ENCODE assay signal across 17 cellular contexts in the genomic region with DNA sequence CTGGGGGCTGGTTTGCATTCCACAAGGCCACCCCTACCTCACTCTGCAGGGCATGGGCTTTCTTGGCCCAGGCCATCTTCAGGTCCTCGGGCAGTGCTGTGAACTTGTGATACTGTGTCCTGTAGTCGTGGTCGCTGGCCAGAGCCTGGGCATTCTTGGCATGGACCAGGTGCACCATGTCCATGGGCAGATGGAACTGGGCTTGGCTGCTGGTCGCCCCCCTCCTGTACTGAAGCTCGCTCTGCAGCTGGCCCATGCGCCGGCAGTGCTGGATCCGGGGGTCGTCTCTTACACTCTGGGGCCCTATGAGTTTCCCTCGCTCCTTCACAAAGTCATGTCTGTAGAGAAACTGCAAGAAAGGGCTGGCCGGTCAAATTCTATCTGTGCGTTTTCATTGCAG. TPM values are rescaled to one million over a fixed set of nuclear protein-coding genes. Genes with fewer than 3 reads are reported as not detected.
DNase-seq lines count a peak whose midpoint lies in the region; ATAC-seq, FAIRE-seq and TF ChIP-seq lines count a peak whose summit lies in the region.
"Had no signal": no experiment of that assay in that cellular context is flagged by ENCODE, and none has a peak within 500 bp of the region (broad histone marks: within the 10 kb centered on the region; RNA-seq: fewer than 3 reads in every experiment).

No MANE protein-coding gene starts in this region.

- TF ChIP-seq EP300 in HepG2 (IDR thresholded peaks at IDR 0.05; ENCODE audit: low read depth in 2 of 2, low read length in 2 of 2) (no peak), HepG2 (CRISPR knock-in tag; IDR thresholded peaks at IDR 0.05; ENCODE audit: borderline replicate concordance) (no peak)

- no peaks in the 10 kb centered on the region for H3K79me2 ChIP-seq in HepG2 (ENCODE audit: insufficient read depth, low read length)

- TF ChIP-seq CTCF in bronchial epithelial cell (IDR thresholded peaks at IDR 0.05; ENCODE audit: insufficient read depth, low read length, severe bottlenecking) (no peak), left ventricle myocardium inferior (IDR thresholded peaks at IDR 0.05; ENCODE audit: borderline replicate concordance) (no peak), HepG2 (CRISPR knock-in tag; IDR thresholded peaks at IDR 0.05) (no peak)

- H2BK5ac ChIP-seq in neuronal stem cell (ENCODE audit: low read length) = no peak overlapping the region

- no peak overlapping the region for H2BK120ac ChIP-seq in neuronal stem cell (ENCODE audit: low read depth, low read length)

- H3K4me1 ChIP-seq in left ventricle myocardium inferior (peaks cover 46% of the 10 kb centered on the region), neuronal stem cell (ENCODE audit: control insufficient read depth in 2 of 2, insufficient read depth in 1 of 2, low read depth in 1 of 2, low read length in 2 of 2) (no peaks in the 10 kb centered on the region), HepG2 (ENCODE audit: insufficient read depth, low read length) (no peaks in the 10 kb centered on the region)
- H3K4me1 ChIP-seq: A549, BE2C, HAP-1 had no signal

- no peak overlapping the region for H3K4ac ChIP-seq in neuronal stem cell (ENCODE audit: low read length)

- H3K27me3 ChIP-seq in bronchial epithelial cell (ENCODE audit: control insufficient read depth, insufficient read depth, low read length) (no peaks in the 10 kb centered on the region), left ventricle myocardium inferior (ENCODE audit: low read depth) (no peaks in the 10 kb centered on the region), neuronal stem cell (ENCODE audit: control insufficient read depth in 3 of 3, insufficient read depth in 3 of 3, low read depth in 1 of 3, low read length in 3 of 3) (no peaks in the 10 kb centered on the region), HepG2 (ENCODE audit: control insufficient read depth in 1 of 2, insufficient read depth in 2 of 2, low read length in 2 of 2) (no peaks in the 10 kb centered on the region)
- H3K27me3 ChIP-seq: BE2C had no signal

- H4K8ac ChIP-seq in neuronal stem cell (ENCODE audit: low read depth, low read length) = no peak overlapping the region

- no peak overlapping the region for H3K14ac ChIP-seq in neuronal stem cell (ENCODE audit: low read length)

- no peak for ATAC-seq in HepG2
- ATAC-seq: A549 had no signal

- no peaks in the 10 kb centered on the region for H3K79me1 ChIP-seq in neuronal stem cell (ENCODE audit: low read depth, low read length)

- no peak overlapping the region for H2BK15ac ChIP-seq in neuronal stem cell (ENCODE audit: low read length)

- intact Hi-C loops in left ventricle myocardium inferior (cut with micrococcal nuclease) (no loop called here), HepG2 (cut with micrococcal nuclease; ENCODE audit: unreplicated experiment) (no loop called here)

- no peak overlapping the region for H3K9ac ChIP-seq in neuronal stem cell (ENCODE audit: low read depth, low read length, poor library complexity)
- H3K9ac ChIP-seq in HepG2 (ENCODE audit: insufficient read depth, low read depth, low read length) = no peak overlapping the region

- H2AFZ ChIP-seq in neuronal stem cell (ENCODE audit: low read length) (no peak overlapping the region), HepG2 (ENCODE audit: low read length) (no peak overlapping the region)

- no TSS peak for BruUV-seq in HepG2 (replicated peaks; lab: Mats Ljungman, UMichigan)

- H2BK12ac ChIP-seq in neuronal stem cell (ENCODE audit: low read length) = no peak overlapping the region

- FAIRE-seq in bronchial epithelial cell (lab: Jason Lieb, UNC) (peak; percentile 79), HepG2 (lab: Jason Lieb, UNC) (no peak)
- FAIRE-seq: A549, GM19239, H1 had no signal

- no peak for TF ChIP-seq RAD21 in HepG2 (CRISPR knock-in tag; IDR thresholded peaks at IDR 0.05)

- H3K4me2 ChIP-seq in neuronal stem cell (ENCODE audit: insufficient read depth, low read length, poor library complexity, severe bottlenecking) (no peak overlapping the region), HepG2 (ENCODE audit: low read depth, low read length) (no peak overlapping the region)
- H3K4me2 ChIP-seq: A549 had no signal

- no peak for DNase-seq in bronchial epithelial cell (ENCODE audit: low read depth)
- no peak for DNase-seq in left ventricle myocardium inferior
- DNase-seq in neuronal stem cell (ENCODE audit: low spot score) = no peak
- DNase-seq in HepG2 (ENCODE audit: low spot score) = no peak
- DNase-seq in C1 segment of cervical spinal cord (lab: John Stamatoyannopoulos, UW) = no peak
- DNase-seq in stimulated activated naive CD4-positive, alpha-beta T cell (lab: John Stamatoyannopoulos, UW) = no peak
- DNase-seq: BE2C; CD4-positive, CD25-positive, alpha-beta regulatory T cell; DMS53; GF-D8; HFFc6 had no signal

- H3K18ac ChIP-seq in neuronal stem cell (ENCODE audit: low read length) = no peak overlapping the region

- H3K9me3 ChIP-seq in left ventricle myocardium inferior (replicated peaks) (no peaks in the 10 kb centered on the region), neuronal stem cell (replicated peaks in 1 of 2; ENCODE audit: control insufficient read depth in 2 of 2, insufficient read depth in 1 of 2, low read depth in 1 of 2, low read length in 2 of 2) (no peaks in the 10 kb centered on the region), HepG2 (ENCODE audit: low read length) (no peaks in the 10 kb centered on the region)
- H3K9me3 ChIP-seq: BE2C, HAP-1 had no signal

- WGBS in neuronal stem cell (ENCODE audit: extremely low coverage in 2 of 2, insufficient read length in 2 of 2, insufficient replicate concordance in 1 of 2), 2 donors = no CpG with 5 or more reads among the region's 12 CpGs
- 44% methylated on average over 11 of the region's 12 CpGs for WGBS in HepG2 (ENCODE audit: low lambda C conversion rate)

- H3K36me3 ChIP-seq in bronchial epithelial cell (ENCODE audit: control insufficient read depth, insufficient read depth, low read length) = no peaks in the 10 kb centered on the region
- H3K36me3 ChIP-seq in left ventricle myocardium inferior = peaks cover 51% of the 10 kb centered on the region
- H3K36me3 ChIP-seq in neuronal stem cell (replicated peaks in 1 of 2; ENCODE audit: control insufficient read depth in 2 of 2, insufficient read depth in 2 of 2, low read length in 2 of 2) = no peaks in the 10 kb centered on the region
- H3K36me3 ChIP-seq in HepG2 (replicated peaks in 1 of 2; ENCODE audit: control insufficient read depth in 1 of 2, insufficient read depth in 2 of 2, low read length in 2 of 2) = no peaks in the 10 kb centered on the region
- H3K36me3 ChIP-seq: BE2C, HAP-1 had no signal

- CTCF ChIA-PET in HepG2 (lab: Yijun Ruan, JAX; ENCODE audit: low intra/inter-chr PET ratio, low total read pairs) = no interaction called here

- H3K4me3 ChIP-seq in bronchial epithelial cell (ENCODE audit: low read depth, low read length) (no peak overlapping the region), left ventricle myocardium inferior (no peak overlapping the region), neuronal stem cell (ENCODE audit: low read length in 2 of 2) (no peak overlapping the region), HepG2 (replicated peaks in 1 of 3; ENCODE audit: insufficient read depth in 1 of 3, low read depth in 2 of 3, low read length in 3 of 3) (no peak overlapping the region)
- H3K4me3 ChIP-seq: A549, HAP-1 had no signal

- no peak overlapping the region for H4K91ac ChIP-seq in neuronal stem cell (ENCODE audit: low read depth, low read length, poor library complexity)

- no peaks in the 10 kb centered on the region for H4K20me1 ChIP-seq in HepG2 (ENCODE audit: insufficient read depth, low read length)

- peak overlapping the region; percentile 10 for H2AK5ac ChIP-seq in neuronal stem cell (ENCODE audit: low read depth, low read length)

- TF ChIP-seq POLR2A in HepG2 (IDR thresholded peaks at IDR 0.05; ENCODE audit: insufficient read depth in 1 of 2, low read depth in 2 of 2, low read length in 2 of 2) = no peak

- H3K23ac ChIP-seq in neuronal stem cell (ENCODE audit: low read depth, low read length, poor library complexity) = no peak overlapping the region

- POLR2A ChIA-PET in HepG2 (lab: Yijun Ruan, JAX) = no interaction called here

- in situ Hi-C loops in HepG2 (cut with HindIII; ENCODE audit: extremely low pct_ligation_motif_present, low pct_unique_long_range_greater_than_20kb) = no loop called here

- H3K27ac ChIP-seq in left ventricle myocardium inferior (replicated peaks) = peak overlapping the region; percentile 73
- H3K27ac ChIP-seq in neuronal stem cell (replicated peaks; ENCODE audit: low read length) = no peak overlapping the region
- H3K27ac ChIP-seq in HepG2 (ENCODE audit: extremely low read length, insufficient read depth, low read length) = no peak overlapping the region
- H3K27ac ChIP-seq: A549, HL-60 had no signal

RNA-seq across cellular contexts. Expression of a gene that starts 51.7 kb away (rescaled TPM):
- total RNA-seq in bronchial epithelial cell (not detected in 2 replicates), left ventricle myocardium inferior (not detected), HepG2 (2016; rRNA removed; fragmentation: Illumina TruSeq; extraction: Trizol) (0.13 TPM in 1 of 2 replicates, not detected in the other)
- polyA plus RNA-seq in neuronal stem cell (2013, experiment 1 of 2) = not detected
- polyA plus RNA-seq in neuronal stem cell (2013, experiment 2 of 2) = not detected
- total RNA-seq in HepG2 (2016; cell fraction: cytosol; rRNA removed; fragmentation: Illumina TruSeq; extraction: Trizol; ENCODE audit: low read depth) = not detected in 2 replicates
- 0.04 and 0.06 TPM in 2 replicates for total RNA-seq in HepG2 (2016; cell fraction: insoluble cytoplasmic fraction; rRNA removed; fragmentation: Illumina TruSeq; extraction: Trizol)
- total RNA-seq in HepG2 (2016; cell fraction: membrane; rRNA removed; fragmentation: Illumina TruSeq; extraction: Trizol) = not detected in 2 replicates
- 0.16 TPM in 1 of 2 replicates, not detected in the other for total RNA-seq in HepG2 (2016; cell fraction: nucleus; rRNA removed; fragmentation: Illumina TruSeq; extraction: Trizol)
- 0.12 TPM in 2 replicates for polyA plus RNA-seq in HepG2 (2011; rRNA removed)
- polyA plus RNA-seq in HepG2 (2011; cell fraction: cytosol; rRNA removed) = 0.10 and 0.11 TPM in 2 replicates
- polyA plus RNA-seq in HepG2 (2011; cell fraction: nucleus; rRNA removed) = 0.03 and 0.06 TPM in 2 replicates
- 0.04 TPM in 1 of 2 replicates, not detected in the other for polyA plus RNA-seq in HepG2 (2012)
- polyA plus RNA-seq in HepG2 (2016; cell fraction: cytosol; fragmentation: Illumina TruSeq; extraction: Trizol; ENCODE audit: low read depth) = not detected in 2 replicates
- not detected in 2 replicates for polyA plus RNA-seq in HepG2 (2016; cell fraction: insoluble cytoplasmic fraction; fragmentation: Illumina TruSeq; extraction: Trizol; ENCODE audit: low read depth)
- polyA plus RNA-seq in HepG2 (2016; cell fraction: membrane; fragmentation: Illumina TruSeq; extraction: Trizol; ENCODE audit: low read depth) = not detected in 2 replicates
- not detected in 2 replicates for polyA plus RNA-seq in HepG2 (2016; cell fraction: nucleus; fragmentation: Illumina TruSeq; extraction: Trizol; ENCODE audit: insufficient read depth, low read depth)
- not detected in 2 replicates for polyA minus RNA-seq in HepG2 (2011; rRNA and poly(A)+ RNA removed; ENCODE audit: low replicate concordance)
- not detected in 2 replicates for polyA minus RNA-seq in HepG2 (2011; cell fraction: cytosol; rRNA and poly(A)+ RNA removed)
- polyA minus RNA-seq in HepG2 (2011; cell fraction: nucleus; rRNA and poly(A)+ RNA removed) = not detected in 2 replicates
- total RNA-seq: CD4-positive, CD25-positive, alpha-beta regulatory T cell; H1; HFFc6 had no signal
- polyA plus RNA-seq: AG04450; CD4-positive, CD25-positive, alpha-beta regulatory T cell; H1 had no signal

RNA-seq across cellular contexts. Expression of a gene that starts 59.3 kb away (rescaled TPM):
- total RNA-seq in bronchial epithelial cell = not detected in 2 replicates
- total RNA-seq in left ventricle myocardium inferior = 1,025 TPM
- polyA plus RNA-seq in neuronal stem cell (2013, experiment 1 of 2) = 0.01 TPM
- polyA plus RNA-seq in neuronal stem cell (2013, experiment 2 of 2) = 0.01 TPM
- not detected in 2 replicates for total RNA-seq in HepG2 (2016; rRNA removed; fragmentation: Illumina TruSeq; extraction: Trizol)
- total RNA-seq in HepG2 (2016; cell fraction: cytosol; rRNA removed; fragmentation: Illumina TruSeq; extraction: Trizol; ENCODE audit: low read depth) = not detected in 2 replicates
- total RNA-seq in HepG2 (2016; cell fraction: insoluble cytoplasmic fraction; rRNA removed; fragmentation: Illumina TruSeq; extraction: Trizol) = not detected in 2 replicates
- total RNA-seq in HepG2 (2016; cell fraction: membrane; rRNA removed; fragmentation: Illumina TruSeq; extraction: Trizol) = not detected in 2 replicates
- total RNA-seq in HepG2 (2016; cell fraction: nucleus; rRNA removed; fragmentation: Illumina TruSeq; extraction: Trizol) = not detected in 2 replicates
- polyA plus RNA-seq in HepG2 (2011; rRNA removed) = not detected in 2 replicates
- not detected in 2 replicates for polyA plus RNA-seq in HepG2 (2011; cell fraction: cytosol; rRNA removed)
- not detected in 2 replicates for polyA plus RNA-seq in HepG2 (2011; cell fraction: nucleus; rRNA removed)
- polyA plus RNA-seq in HepG2 (2012) = not detected in 2 replicates
- polyA plus RNA-seq in HepG2 (2016; cell fraction: cytosol; fragmentation: Illumina TruSeq; extraction: Trizol; ENCODE audit: low read depth) = not detected in 2 replicates
- polyA plus RNA-seq in HepG2 (2016; cell fraction: insoluble cytoplasmic fraction; fragmentation: Illumina TruSeq; extraction: Trizol; ENCODE audit: low read depth) = not detected in 2 replicates
- not detected in 2 replicates for polyA plus RNA-seq in HepG2 (2016; cell fraction: membrane; fragmentation: Illumina TruSeq; extraction: Trizol; ENCODE audit: low read depth)
- polyA plus RNA-seq in HepG2 (2016; cell fraction: nucleus; fragmentation: Illumina TruSeq; extraction: Trizol; ENCODE audit: insufficient read depth, low read depth) = not detected in 2 replicates
- not detected in 2 replicates for polyA minus RNA-seq in HepG2 (2011; rRNA and poly(A)+ RNA removed; ENCODE audit: low replicate concordance)
- polyA minus RNA-seq in HepG2 (2011; cell fraction: cytosol; rRNA and poly(A)+ RNA removed) = not detected in 2 replicates
- polyA minus RNA-seq in HepG2 (2011; cell fraction: nucleus; rRNA and poly(A)+ RNA removed) = not detected in 2 replicates
- total RNA-seq: CD4-positive, CD25-positive, alpha-beta regulatory T cell; H1; HFFc6 had no signal
- polyA plus RNA-seq: A549; AG04450; CD4-positive, CD25-positive, alpha-beta regulatory T cell; H1 had no signal

Comparison
In these comparisons a context has a peak if more than half of its experiments do, and no peak if none do; other contexts are left out.
1. RNA of a gene that starts 59.3 kb away (total RNA-seq): 1,025 TPM in left ventricle myocardium inferior (single experiment); not detected in HepG2 and not detected in bronchial epithelial cell; every median in the first group is over 100 times any median in the second.